In genomic region chr15:48862705-48863104, GRCh38 we compare ENCODE assay signal across 12 cellular contexts. TPM values are rescaled to one million over a fixed set of nuclear protein-coding genes. Genes with fewer than 3 reads are reported as not detected.
DNase-seq lines count a peak whose midpoint lies in the region; ATAC-seq and TF ChIP-seq lines count a peak whose summit lies in the region.
"Had no signal": no experiment of that assay in that cellular context is flagged by ENCODE, and none has a peak within 500 bp of the region (broad histone marks: within the 10 kb centered on the region; RNA-seq: fewer than 3 reads in every experiment).

No MANE protein-coding gene starts in this region.

- no peaks in the 10 kb centered on the region for H4K20me1 ChIP-seq in GM23248 (ENCODE audit: insufficient read depth)
- no peaks in the 10 kb centered on the region for H4K20me1 ChIP-seq in mammary epithelial cell (ENCODE audit: insufficient read depth, low read length)

- no peak for ATAC-seq in HG03280 (IDR thresholded peaks at IDR 0.05; ENCODE audit: unreplicated experiment)
- ATAC-seq: mucosa of descending colon had no signal

- BruUV-seq in mammary epithelial cell (replicated peaks; lab: Mats Ljungman, UMichigan) = no TSS peak

- no peaks in the 10 kb centered on the region for H3K9me3 ChIP-seq in GM23248 (ENCODE audit: low read depth)
- H3K9me3 ChIP-seq in mammary epithelial cell (replicated peaks; ENCODE audit: insufficient read depth, low read length) = no peaks in the 10 kb centered on the region
- H3K9me3 ChIP-seq: mucosa of descending colon had no signal

- in situ Hi-C loops in GM23248 (cut with MboI) = loop anchor here (10.0 to 25.0 kb wide), 4 partner anchors 102 to 1275 kb away; partner anchors contain the start of genes FGF7 and SHC4
- in situ Hi-C loops in mammary epithelial cell (cut with MboI; ENCODE audit: low sequenced_read_pairs in 2 of 2) = loop anchor here (10.0 to 25.0 kb wide), 4 partner anchors 275 to 1275 kb away; partner anchors contain the start of gene FGF7 (in 1 of the 2)

- H3K9me2 ChIP-seq in GM23248 (ENCODE audit: insufficient read depth) = no peaks in the 10 kb centered on the region

- no peaks in the 10 kb centered on the region for H3K79me2 ChIP-seq in GM23248 (ENCODE audit: insufficient read depth)
- H3K79me2 ChIP-seq in mammary epithelial cell (ENCODE audit: insufficient read depth, low read length) = no peaks in the 10 kb centered on the region

- H3K27me3 ChIP-seq in GM23248 (replicated peaks; ENCODE audit: insufficient read depth) = no peaks in the 10 kb centered on the region
- no peaks in the 10 kb centered on the region for H3K27me3 ChIP-seq in mammary epithelial cell (ENCODE audit: insufficient read depth, low read length)
- H3K27me3 ChIP-seq: SJCRH30 had no signal

- H3K9ac ChIP-seq in GM23248 (no peak overlapping the region), mammary epithelial cell (ENCODE audit: insufficient read depth, low read length) (no peak overlapping the region)

- no peak overlapping the region for H3K4me3 ChIP-seq in GM23248
- H3K4me3 ChIP-seq in mammary epithelial cell (replicated peaks in 1 of 3; ENCODE audit: insufficient read depth in 1 of 3, low read depth in 2 of 3, low read length in 3 of 3) = no peak overlapping the region
- H3K4me3 ChIP-seq: mucosa of descending colon, SJCRH30 had no signal

- CTCF ChIA-PET in mammary epithelial cell (lab: Charles Lee; ENCODE audit: low non-redundant PET) = interaction anchor here (1.7 to 2.3 kb wide), 2 partner anchors 103 to 113 kb away, joined by 21 to 23 read pairs; no protein-coding TSS in a partner anchor

- H3F3A ChIP-seq in GM23248 (ENCODE audit: insufficient read depth) = peaks cover 40% of the 10 kb centered on the region

- intact Hi-C loops in mammary epithelial cell (cut with micrococcal nuclease) = loop anchor here (1.0 kb wide), 4 partner anchors 104 to 560 kb away; no protein-coding TSS in a partner anchor

- H3K27ac ChIP-seq in GM23248 (no peak overlapping the region), mammary epithelial cell (ENCODE audit: insufficient read depth, low read depth, low read length) (no peak overlapping the region)
- H3K27ac ChIP-seq: SJCRH30 had no signal

- TF ChIP-seq CTCF in GM10266 (IDR thresholded peaks at IDR 0.05; ENCODE audit: control insufficient read depth, insufficient read depth, low read depth, missing control alignments) (no peak), mammary epithelial cell (conservative IDR thresholded peaks at IDR 0.05 in 1 of 2, IDR thresholded peaks at IDR 0.05 in 1 of 2; ENCODE audit: extremely low read depth in 1 of 2, insufficient read depth in 1 of 2, low read depth in 1 of 2, low read length in 2 of 2) (no peak)

- peak; percentile 8 for DNase-seq in GM10266 (ENCODE audit: extremely low spot score)
- DNase-seq in GM23248 = no peak
- DNase-seq in NOMO-1 treated with dmso at 0.1 percent for 144 hours (lab: John Stamatoyannopoulos, UW; ENCODE audit: unreplicated experiment) = peak; percentile 70
- no peak for DNase-seq in mammary epithelial cell
- no peak for DNase-seq in NCI-H526 (lab: John Stamatoyannopoulos, UW)
- DNase-seq in NCI-H2029 (lab: John Stamatoyannopoulos, UW) = no peak
- no peak for DNase-seq in foreskin melanocyte
- DNase-seq: CD4-positive, alpha-beta T cell; mucosa of descending colon; SJCRH30; trophoblast cell had no signal

- WGBS in GM23248 (ENCODE audit: low coverage in 1 of 2, low lambda C conversion rate in 2 of 2, missing lambda C conversion rate in 2 of 2), 2 experiments = 88 to 92% methylated on average over 1 of the region's 1 CpG
- 100% methylated on average over 1 of the region's 1 CpG for WGBS in mammary epithelial cell (ENCODE audit: low coverage, missing lambda C conversion rate)

- H3K4me2 ChIP-seq in GM23248 (ENCODE audit: unreplicated experiment) (no peak overlapping the region), mammary epithelial cell (ENCODE audit: insufficient read depth, low read depth, low read length) (no peak overlapping the region)

- H2AFZ ChIP-seq in GM23248 (peak overlapping the region; percentile 48), mammary epithelial cell (ENCODE audit: low read depth, low read length) (peak overlapping the region; percentile 77)

- dilution Hi-C loops in mammary epithelial cell (cut with HindIII; ENCODE audit: low sequenced_read_pairs) = loop anchor here (25.0 kb wide), 1 partner anchor 275 kb away; no protein-coding TSS in a partner anchor

- H3K36me3 ChIP-seq in GM23248 (ENCODE audit: low read depth) = no peaks in the 10 kb centered on the region
- H3K36me3 ChIP-seq in mammary epithelial cell (ENCODE audit: insufficient read depth, low read length) = no peaks in the 10 kb centered on the region
- H3K36me3 ChIP-seq: SJCRH30 had no signal

- H3K4me1 ChIP-seq in GM23248 (ENCODE audit: insufficient read depth) = peaks cover 50% of the 10 kb centered on the region
- H3K4me1 ChIP-seq in mammary epithelial cell (ENCODE audit: insufficient read depth, low read length) = peaks cover 25% of the 10 kb centered on the region

RNA-seq across cellular contexts. Expression of gene EID1, which starts 15.2 kb away (rescaled TPM):
- total RNA-seq in GM23248 (2014; rRNA removed; shearing (Covaris generic)) = 267 and 281 TPM in 2 replicates
- polyA plus RNA-seq in GM23248 (2016; fragmentation: Nextera tagmentation; extraction: Ambion mirVana) (380 and 396 TPM in 2 replicates), mammary epithelial cell (105 TPM)
- total RNA-seq in mammary epithelial cell = 100 to 1,000 TPM in 1 of 2 donors, 10 to 100 TPM in 1; 84.6 to 147 TPM
- polyA minus RNA-seq in mammary epithelial cell = 34.1 TPM

RNA-seq across cellular contexts. Expression of gene CEP152, which starts 51.8 kb away (rescaled TPM):
- total RNA-seq in GM23248 (2014; rRNA removed; shearing (Covaris generic)) = 1.8 and 2.3 TPM in 2 replicates
- polyA plus RNA-seq in GM23248 (2016; fragmentation: Nextera tagmentation; extraction: Ambion mirVana) (3.6 and 3.9 TPM in 2 replicates), mammary epithelial cell (0.66 TPM)
- total RNA-seq in mammary epithelial cell = 1 to 10 TPM; 2.5 to 9.2 TPM
- 0.36 TPM for polyA minus RNA-seq in mammary epithelial cell

Comparison
In these comparisons a context has a peak if more than half of its experiments do, and no peak if none do; other contexts are left out.
1. DNase-seq: peak in GM10266 (single experiment) and NOMO-1 treated with dmso at 0.1 percent for 144 hours (single experiment); none in GM23248 (single experiment), mammary epithelial cell (single experiment), NCI-H526 (0 of 2), NCI-H2029 (single experiment) and foreskin melanocyte (single experiment).